In the genomic region with DNA sequence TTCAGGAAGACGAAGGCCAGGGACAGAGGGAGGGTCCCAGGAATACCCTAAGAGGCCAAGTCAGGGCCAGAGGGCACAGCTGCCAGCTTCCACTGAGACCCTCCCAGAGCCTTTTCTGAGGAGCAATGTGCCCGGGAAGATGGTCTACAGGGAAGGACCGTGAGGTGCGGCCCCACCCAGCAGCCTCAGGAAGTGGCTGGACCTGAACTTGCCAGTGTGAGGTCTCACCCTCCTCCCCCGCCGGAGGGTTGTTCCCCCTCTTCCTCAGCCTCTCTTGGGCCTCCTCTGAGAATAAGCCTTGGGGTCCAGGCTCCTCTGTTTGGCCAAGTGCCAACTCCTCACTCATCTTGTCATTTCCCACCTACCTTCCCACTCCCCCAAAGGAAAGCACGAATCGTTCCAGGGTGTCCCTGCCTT, we compare ENCODE assay signal across 17 cellular contexts. TPM values are rescaled to one million over a fixed set of nuclear protein-coding genes. Genes with fewer than 3 reads are reported as not detected.
DNase-seq lines count a peak whose midpoint lies in the region; ATAC-seq and TF ChIP-seq lines count a peak whose summit lies in the region.
"Had no signal": no experiment of that assay in that cellular context is flagged by ENCODE, and none has a peak within 500 bp of the region (broad histone marks: within the 10 kb centered on the region; RNA-seq: fewer than 3 reads in every experiment).

No MANE protein-coding gene starts in this region.

- H3K9me1 ChIP-seq in IMR-90 (ENCODE audit: insufficient read depth, low read length) = peaks cover 6% of the 10 kb centered on the region; the same call in 1 of the 2 replicates

- H3K36me3 ChIP-seq in IMR-90 (ENCODE audit: control insufficient read depth, insufficient read depth, low read length) = peaks cover 53% of the 10 kb centered on the region
- H3K36me3 ChIP-seq in lower lobe of right lung = peaks cover 20% of the 10 kb centered on the region
- peaks cover 0 to 3% (median 2%) of the 10 kb centered on the region in 3 donors for H3K36me3 ChIP-seq in skeletal muscle tissue (ENCODE audit: control insufficient read depth in 3 of 3, insufficient read depth in 3 of 3, low read length in 3 of 3)

- TF ChIP-seq CTCF in IMR-90 (conservative IDR thresholded peaks at IDR 0.05; ENCODE audit: low read depth, low read length) = no peak
- no peak for TF ChIP-seq CTCF in lower lobe of right lung (IDR thresholded peaks at IDR 0.05)

- H2BK120ac ChIP-seq in IMR-90 (ENCODE audit: low read depth, low read length) = no peak overlapping the region

- H3K14ac ChIP-seq in IMR-90 (replicated peaks; ENCODE audit: low read depth, low read length) = peak overlapping the region; percentile 65; the same call in 1 of the 2 replicates

- no peak for DNase-seq in IMR-90
- DNase-seq in lower lobe of right lung = no peak
- DNase-seq in NCI-H2029 (lab: John Stamatoyannopoulos, UW) = no peak
- DNase-seq in NCI-H1417 treated with DMSO at 0.1 percent for 48 hours (lab: John Stamatoyannopoulos, UW) = no peak
- DNase-seq in NCI-H1092 treated with DMSO at 0.1 percent for 48 hours (lab: John Stamatoyannopoulos, UW) = no peak
- DNase-seq: activated CD4-positive, alpha-beta T cell treated with anti-CD3 and anti-CD28 coated beads, Interleukin-2, amount 50 U/mL, for 4 hours; activated naive CD8-positive, alpha-beta T cell treated with anti-CD3 and anti-CD28 coated beads for 36 hours; activated T-cell treated with anti-CD3 and anti-CD28 coated beads, Interleukin-2, amount 50 U/mL, for 24 hours; Caco-2; central memory CD4-positive, alpha-beta T cell; NCI-H1930; NCI-H69; OCI-M1; retina had no signal

- H3K56ac ChIP-seq in IMR-90 (ENCODE audit: extremely low read depth, insufficient read depth, low read length) = no peak overlapping the region

- H3K79me1 ChIP-seq in IMR-90 (ENCODE audit: low read depth in 1 of 2, low read length in 2 of 2) = peaks cover 20 to 69% of the 10 kb centered on the region in 2 experiments; a peak in 3 of 4 replicates

- peak overlapping the region; percentile 28 for H3K23ac ChIP-seq in IMR-90 (ENCODE audit: low read depth, low read length)

- H3K27ac ChIP-seq in IMR-90 (ENCODE audit: insufficient read depth, low read length) (peak overlapping the region; percentile 20; the same call in 1 of the 2 replicates), cingulate gyrus (ENCODE audit: low read depth, low read length) (peak overlapping the region; percentile 49), lower lobe of right lung (peak overlapping the region; percentile 77), skeletal muscle tissue (ENCODE audit: low read depth, low read length) (peak overlapping the region; percentile 73)

- H3K27me3 ChIP-seq in IMR-90 (ENCODE audit: control insufficient read depth, insufficient read depth, low read length) (no peaks in the 10 kb centered on the region), lower lobe of right lung (ENCODE audit: low read depth) (no peaks in the 10 kb centered on the region), skeletal muscle tissue (ENCODE audit: control insufficient read depth in 3 of 3, insufficient read depth in 3 of 3, low read length in 3 of 3) (no peaks in the 10 kb centered on the region)

- H2BK15ac ChIP-seq in IMR-90 (ENCODE audit: low read depth, low read length) = no peak overlapping the region

- in situ Hi-C loops in IMR-90 (cut with MboI; ENCODE audit: low sequenced_read_pairs) = no loop called here

- H4K20me1 ChIP-seq in IMR-90 (ENCODE audit: insufficient read depth, low read length) = peaks cover 8% of the 10 kb centered on the region

- CTCF ChIA-PET in IMR-90 (lab: Yijun Ruan, JAX) = no interaction called here

- no peak overlapping the region; the same call in 1 of the 2 replicates for H4K5ac ChIP-seq in IMR-90 (ENCODE audit: low read depth, low read length)

- H2AFZ ChIP-seq in IMR-90 (replicated peaks; ENCODE audit: low read length, poor library complexity) = no peak overlapping the region

- no peak overlapping the region for H2BK5ac ChIP-seq in IMR-90 (ENCODE audit: low read depth, low read length, poor library complexity, severe bottlenecking)

- no peak overlapping the region for H4K91ac ChIP-seq in IMR-90 (ENCODE audit: insufficient read depth, low read depth, low read length)

- ATAC-seq in IMR-90 (ENCODE audit: low read depth) (no peak), lower lobe of right lung (no peak), HG03521 (IDR thresholded peaks at IDR 0.05; ENCODE audit: unreplicated experiment) (no peak)

- no CpG with 5 or more reads among the region's 8 CpGs for WGBS in IMR-90 (ENCODE audit: extremely low coverage in 2 of 2, insufficient read length in 1 of 2), 2 experiments

- H2BK20ac ChIP-seq in IMR-90 (ENCODE audit: low read depth, low read length) = no peak overlapping the region

- POLR2A ChIA-PET in IMR-90 (lab: Charles Lee; ENCODE audit: unreplicated experiment) = no interaction called here

- BruUV-seq in IMR-90 (replicated peaks; lab: Mats Ljungman, UMichigan) = no TSS peak

- H3K4ac ChIP-seq in IMR-90 (ENCODE audit: low read depth, low read length) = peak overlapping the region; percentile 61

- H3K4me2 ChIP-seq in IMR-90 (ENCODE audit: low read depth, low read length) = no peak overlapping the region

- H3K9ac ChIP-seq in IMR-90 (ENCODE audit: low read depth, low read length) (no peak overlapping the region), skeletal muscle tissue (ENCODE audit: low read depth in 1 of 3, low read length in 3 of 3) (peak overlapping the region in 1 of 3 donors; percentile 45)

- H3K4me3 ChIP-seq in IMR-90 (ENCODE audit: insufficient read depth, low read depth, low read length) (no peak overlapping the region), lower lobe of right lung (no peak overlapping the region), skeletal muscle tissue (ENCODE audit: low read length in 3 of 3) (no peak overlapping the region)

- TF ChIP-seq POLR2A in IMR-90 (IDR thresholded peaks at IDR 0.05; ENCODE audit: low read depth, low read length) = no peak

- H3K9me3 ChIP-seq in IMR-90 (ENCODE audit: control insufficient read depth, insufficient read depth, low read length) = no peaks in the 10 kb centered on the region
- no peaks in the 10 kb centered on the region for H3K9me3 ChIP-seq in lower lobe of right lung
- H3K9me3 ChIP-seq in skeletal muscle tissue (ENCODE audit: control insufficient read depth in 3 of 3, low read length in 3 of 3) = no peaks in the 10 kb centered on the region
- H3K9me3 ChIP-seq: Caco-2 had no signal

- peak overlapping the region; percentile 46 for H2AK5ac ChIP-seq in IMR-90 (ENCODE audit: low read depth, low read length)

- H2AK9ac ChIP-seq in IMR-90 (replicated peaks; ENCODE audit: low read depth, low read length, poor library complexity) = peak overlapping the region; percentile 45

- dilution Hi-C loops in IMR-90 (cut with HindIII; ENCODE audit: low sequenced_read_pairs, unreplicated experiment) = loop anchor here (25.0 kb wide), 1 partner anchor 470 kb away; the partner anchor contains the start of gene ALDH1B1

- H3K18ac ChIP-seq in IMR-90 (ENCODE audit: low read depth, low read length) = no peak overlapping the region

- peak overlapping the region; percentile 19 to 55; a peak in 1 of 4 replicates for H4K8ac ChIP-seq in IMR-90 (ENCODE audit: low read depth in 2 of 2, low read length in 2 of 2)

- intact Hi-C loops in IMR-90 (cut with micrococcal nuclease) (no loop called here), lower lobe of right lung (cut with DNase I) (loop anchor here (10.0 kb wide), 1 partner anchor 247 kb away; no protein-coding TSS in a partner anchor)

- H3K4me1 ChIP-seq in IMR-90 (ENCODE audit: control insufficient read depth, insufficient read depth, low read length) (peaks cover 14% of the 10 kb centered on the region), lower lobe of right lung (peaks cover 49% of the 10 kb centered on the region), skeletal muscle tissue (ENCODE audit: control insufficient read depth in 3 of 3, insufficient read depth in 3 of 3, low read length in 3 of 3) (peaks cover 3 to 11% (median 10%) of the 10 kb centered on the region in 3 donors)

- TF ChIP-seq RAD21 in IMR-90 (IDR thresholded peaks at IDR 0.05; ENCODE audit: low read length) = no peak

TF ChIP-seq in IMR-90, 13 proteins besides CTCF, POLR2A, EP300 and RAD21:
- TF ChIP-seq RFX5 (IDR thresholded peaks at IDR 0.05; ENCODE audit: low read depth, low read length) (no peak), MAZ (IDR thresholded peaks at IDR 0.05; ENCODE audit: borderline replicate concordance, low read depth, low read length) (no peak), NFE2L2 (IDR thresholded peaks at IDR 0.05; ENCODE audit: low read depth, low read length) (no peak), CEBPB (IDR thresholded peaks at IDR 0.05; ENCODE audit: low read depth, low read length) (no peak), RCOR1 (IDR thresholded peaks at IDR 0.05; ENCODE audit: insufficient replicate concordance, low read length) (no peak), MAFK (IDR thresholded peaks at IDR 0.05; ENCODE audit: low read depth, low read length) (no peak), CHD1 (IDR thresholded peaks at IDR 0.05; ENCODE audit: low read depth, low read length) (no peak), SMC3 (IDR thresholded peaks at IDR 0.05; ENCODE audit: low read depth, low read length) (no peak), BHLHE40 (IDR thresholded peaks at IDR 0.05; ENCODE audit: low read depth, low read length) (no peak)
TF ChIP-seq in IMR-90: peak in this region for 0.

RNA-seq across cellular contexts. Expression of gene SLC25A51, which starts 13.4 kb away (rescaled TPM):
- total RNA-seq in IMR-90 (2012; rRNA removed) = 63.0 and 81.6 TPM in 2 replicates
- 10.6 and 14.1 TPM in 2 replicates for polyA plus RNA-seq in IMR-90 (2012; rRNA removed)
- 8.0 and 8.1 TPM in 2 replicates for polyA plus RNA-seq in IMR-90 (2012; cell fraction: cytosol; rRNA removed)
- 4.5 and 18.3 TPM in 2 replicates for polyA plus RNA-seq in IMR-90 (2012; cell fraction: nucleus; rRNA removed; ENCODE audit: low replicate concordance)
- 23.8 TPM for total RNA-seq in lower lobe of right lung
- total RNA-seq in skeletal muscle tissue = 26.6 TPM

Comparison
In these comparisons a context has a peak if more than half of its experiments do, and no peak if none do; other contexts are left out.
1. H3K27ac ChIP-seq: peak in every context shown above with its lines; median percentile 77 in lower lobe of right lung; 73 in skeletal muscle tissue; 49 in cingulate gyrus; 20 in IMR-90.